Comparison of ENCODE assay signal across 8 cellular contexts in genomic region chr1:38003261-38004250, GRCh38. TPM values are rescaled to one million over a fixed set of nuclear protein-coding genes. Genes with fewer than 3 reads are reported as not detected.
DNase-seq lines count a peak whose midpoint lies in the region; ATAC-seq and TF ChIP-seq lines count a peak whose summit lies in the region.

No MANE protein-coding gene starts in this region.

- H3K27me3 ChIP-seq in GM23248 (replicated peaks; ENCODE audit: insufficient read depth) (no peaks in the 10 kb centered on the region), skeletal muscle satellite cell (ENCODE audit: control insufficient read depth, insufficient read depth, low read length) (no peaks in the 10 kb centered on the region)

- peaks cover 55% of the 10 kb centered on the region for H3K4me1 ChIP-seq in GM23248 (ENCODE audit: insufficient read depth)
- peaks cover 58% of the 10 kb centered on the region for H3K4me1 ChIP-seq in skeletal muscle satellite cell (ENCODE audit: control insufficient read depth, insufficient read depth, low read length)

- H3K36me3 Mint-ChIP-seq in WTC11 (peaks cover 3% of the 10 kb centered on the region), glutamatergic neuron (ENCODE audit: unreplicated experiment) (no peaks in the 10 kb centered on the region)

- H3K9me3 Mint-ChIP-seq in WTC11: no peaks in the 10 kb centered on the region
- peaks cover 5% of the 10 kb centered on the region for H3K9me3 Mint-ChIP-seq in glutamatergic neuron (ENCODE audit: unreplicated experiment)

- POLR2A ChIA-PET in WTC11 (lab: Charles Lee): no interaction called here

- in situ Hi-C loops in GM23248 (cut with MboI): no loop called here

- no peak overlapping the region for H2AFZ ChIP-seq in GM23248

- H3F3A ChIP-seq in GM23248 (ENCODE audit: insufficient read depth): peaks cover 47% of the 10 kb centered on the region

- H3K27ac ChIP-seq in GM23248: peak overlapping the region; percentile 42

- H3K4me1 Mint-ChIP-seq in WTC11: peaks cover 54% of the 10 kb centered on the region
- H3K4me1 Mint-ChIP-seq in glutamatergic neuron (ENCODE audit: low read depth, unreplicated experiment): peaks cover 25% of the 10 kb centered on the region

- peak overlapping the region; percentile 75 for H3K4me3 Mint-ChIP-seq in WTC11
- H3K4me3 Mint-ChIP-seq in glutamatergic neuron (ENCODE audit: unreplicated experiment): peak overlapping the region; percentile 93

- CTCF ChIA-PET in WTC11 (lab: Charles Lee): interaction anchor here (0.7 to 1.6 kb wide), 3 partner anchors 13 to 68 kb away, joined by 3 to 8 read pairs (median 3); partner anchors contain the start of gene SF3A3

- H3K9me2 ChIP-seq in GM23248 (ENCODE audit: insufficient read depth): no peaks in the 10 kb centered on the region

- WGBS in GM23248 (ENCODE audit: low coverage in 1 of 2, low lambda C conversion rate in 2 of 2, missing lambda C conversion rate in 2 of 2), 2 experiments: 74 to 75% methylated on average over 8 of the region's 8 CpGs

- H3K9me3 ChIP-seq in GM23248 (ENCODE audit: low read depth) (no peaks in the 10 kb centered on the region), skeletal muscle satellite cell (replicated peaks; ENCODE audit: low read length) (no peaks in the 10 kb centered on the region)

- H3K4me2 ChIP-seq in GM23248 (ENCODE audit: unreplicated experiment) (peak overlapping the region; percentile 89), skeletal muscle satellite cell (ENCODE audit: low read length) (peak overlapping the region; percentile 97)

- H3K9ac ChIP-seq in GM23248 (peak overlapping the region; percentile 84), skeletal muscle satellite cell (ENCODE audit: low read depth, low read length) (peak overlapping the region; percentile 80)

- H3K27me3 Mint-ChIP-seq in WTC11 (ENCODE audit: low read depth): peaks cover 4% of the 10 kb centered on the region; the same call in 1 of the 2 replicates
- peaks cover 13% of the 10 kb centered on the region for H3K27me3 Mint-ChIP-seq in glutamatergic neuron (ENCODE audit: unreplicated experiment)

- H4K20me1 ChIP-seq in GM23248 (ENCODE audit: insufficient read depth): no peaks in the 10 kb centered on the region

- DNase-seq in GM23248 (peak; percentile 48), WTC11 (ENCODE audit: low spot score) (no peak), glutamatergic neuron (no peak), middle frontal gyrus (ENCODE audit: extremely low spot score, low spot score) (no peak), DMS79 (lab: John Stamatoyannopoulos, UW) (no peak), NCI-H748 treated with DMSO at 0.1 percent for 48 hours (lab: John Stamatoyannopoulos, UW) (no peak)

- peaks cover 49% of the 10 kb centered on the region for H3K79me2 ChIP-seq in GM23248 (ENCODE audit: insufficient read depth)

- peak overlapping the region; percentile 93 for H3K4me3 ChIP-seq in GM23248
- peak overlapping the region; percentile 86 for H3K4me3 ChIP-seq in skeletal muscle satellite cell (ENCODE audit: low read length)

- no peak for ATAC-seq in WTC11
- no peak for ATAC-seq in GM18511 (IDR thresholded peaks at IDR 0.05; ENCODE audit: unreplicated experiment)

- TF ChIP-seq CTCF in WTC11 (IDR thresholded peaks at IDR 0.05) (no peak), glutamatergic neuron (IDR thresholded peaks at IDR 0.05; ENCODE audit: partially characterized antibody, unreplicated experiment) (no peak)

- H3K36me3 ChIP-seq in GM23248 (ENCODE audit: low read depth): peaks cover 3% of the 10 kb centered on the region; the same call in 1 of the 2 replicates
- H3K36me3 ChIP-seq in skeletal muscle satellite cell (ENCODE audit: insufficient read depth, low read length): peaks cover 4% of the 10 kb centered on the region

- H3K27ac Mint-ChIP-seq in WTC11 (peak overlapping the region; percentile 26; the same call in 1 of the 2 replicates), glutamatergic neuron (ENCODE audit: unreplicated experiment) (no peak overlapping the region)

TF ChIP-seq in WTC11, 78 proteins besides CTCF, POLR2A, EP300 and RAD21:
- TF ChIP-seq GRHL2 (CRISPR knock-in tag; IDR thresholded peaks at IDR 0.05; ENCODE audit: insufficient replicate concordance, severe bottlenecking) (no peak), NFATC4 (CRISPR knock-in tag; IDR thresholded peaks at IDR 0.05) (no peak), PRDM15 (CRISPR knock-in tag; IDR thresholded peaks at IDR 0.05) (no peak), JUN (CRISPR knock-in tag; IDR thresholded peaks at IDR 0.05) (no peak), TP53 (CRISPR knock-in tag; IDR thresholded peaks at IDR 0.05) (no peak), ZSCAN18 (CRISPR knock-in tag; IDR thresholded peaks at IDR 0.05) (no peak), MAX (CRISPR knock-in tag; IDR thresholded peaks at IDR 0.05) (no peak), MYBL2 (CRISPR knock-in tag; IDR thresholded peaks at IDR 0.05) (no peak), ZNF317 (CRISPR knock-in tag; IDR thresholded peaks at IDR 0.05; ENCODE audit: borderline replicate concordance, low read depth) (no peak), TEAD4 (CRISPR knock-in tag; IDR thresholded peaks at IDR 0.05) (no peak), CBFB (CRISPR knock-in tag; IDR thresholded peaks at IDR 0.05; ENCODE audit: low read depth) (no peak)

RNA-seq across cellular contexts. Expression of gene FHL3, which starts 1.8 kb away (rescaled TPM):
- 26.9 and 31.7 TPM in 2 replicates for total RNA-seq in GM23248 (2014; rRNA removed; shearing (Covaris generic))
- polyA plus RNA-seq in GM23248 (2016; fragmentation: Nextera tagmentation; extraction: Ambion mirVana): 44.4 and 48.0 TPM in 2 replicates
- total RNA-seq in WTC11 (2021): 28.1 to 34.4 TPM (median 28.1 TPM) in 3 replicates
- total RNA-seq in glutamatergic neuron (ENCODE audit: unreplicated experiment): 20.0 TPM
- total RNA-seq in skeletal muscle satellite cell (2012; rRNA removed): 13.1 and 17.2 TPM in 2 replicates

RNA-seq across cellular contexts. Expression of gene UTP11, which starts 9.0 kb away (rescaled TPM):
- 25.8 and 37.1 TPM in 2 replicates for total RNA-seq in GM23248 (2014; rRNA removed; shearing (Covaris generic))
- 51.0 and 54.3 TPM in 2 replicates for polyA plus RNA-seq in GM23248 (2016; fragmentation: Nextera tagmentation; extraction: Ambion mirVana)
- total RNA-seq in WTC11 (2021): 41.3 to 42.6 TPM (median 42.2 TPM) in 3 replicates
- total RNA-seq in glutamatergic neuron (ENCODE audit: unreplicated experiment): 34.6 TPM
- 61.4 and 67.7 TPM in 2 replicates for total RNA-seq in skeletal muscle satellite cell (2012; rRNA removed)

RNA-seq across cellular contexts. Expression of gene SF3A3, which starts 13.7 kb away (rescaled TPM):
- total RNA-seq in GM23248 (2014; rRNA removed; shearing (Covaris generic)): 37.9 and 62.3 TPM in 2 replicates
- 63.4 and 72.3 TPM in 2 replicates for polyA plus RNA-seq in GM23248 (2016; fragmentation: Nextera tagmentation; extraction: Ambion mirVana)
- total RNA-seq in WTC11 (2021): 96.5 to 126 TPM (median 96.5 TPM) in 3 replicates
- 73.0 TPM for total RNA-seq in glutamatergic neuron (ENCODE audit: unreplicated experiment)
- total RNA-seq in skeletal muscle satellite cell (2012; rRNA removed): 77.5 and 94.6 TPM in 2 replicates

RNA-seq across cellular contexts. Expression of gene POU3F1, which starts 43.0 kb away (rescaled TPM):
- not detected in 2 replicates for total RNA-seq in GM23248 (2014; rRNA removed; shearing (Covaris generic))
- not detected in 2 replicates for polyA plus RNA-seq in GM23248 (2016; fragmentation: Nextera tagmentation; extraction: Ambion mirVana)
- total RNA-seq in WTC11 (2021): 18.9 to 22.4 TPM (median 20.9 TPM) in 3 replicates
- total RNA-seq in glutamatergic neuron (ENCODE audit: unreplicated experiment): 9.3 TPM
- total RNA-seq in skeletal muscle satellite cell (2012; rRNA removed): 0.22 TPM in 1 of 2 replicates, not detected in the other

RNA-seq across cellular contexts. Expression of gene INPP5B, which starts 56.7 kb away (rescaled TPM):
- 24.4 and 34.3 TPM in 2 replicates for total RNA-seq in GM23248 (2014; rRNA removed; shearing (Covaris generic))
- 9.8 and 10.0 TPM in 2 replicates for polyA plus RNA-seq in GM23248 (2016; fragmentation: Nextera tagmentation; extraction: Ambion mirVana)
- total RNA-seq in WTC11 (2021) (26.8 to 29.4 TPM (median 27.3 TPM) in 3 replicates), glutamatergic neuron (ENCODE audit: unreplicated experiment) (19.3 TPM)
- 24.5 and 25.3 TPM in 2 replicates for total RNA-seq in skeletal muscle satellite cell (2012; rRNA removed)
